ENCODE assay signal across 25 cellular contexts in genomic region chr5:124515494-124516222, GRCh38.
A peak's percentile ranks its signal among the peaks of the same experiment; 100 is the strongest.
DNase-seq lines count a peak whose midpoint lies in the region; ATAC-seq and TF ChIP-seq lines count a peak whose summit lies in the region.
"Had no signal": no experiment of that assay in that cellular context is flagged by ENCODE, and none has a peak within 500 bp of the region (broad histone marks: within the 10 kb centered on the region; RNA-seq: fewer than 3 reads in every experiment).

No MANE protein-coding gene starts in this region.

- POLR2A ChIA-PET in WTC11 (lab: Charles Lee) (no interaction called here), T-cell (lab: Charles Lee) (no interaction called here)

- peaks cover 11% of the 10 kb centered on the region for H3K4me1 Mint-ChIP-seq in WTC11
- H3K4me1 Mint-ChIP-seq in T-cell, result no peaks in the 10 kb centered on the region

- CTCF ChIA-PET in WTC11 (lab: Charles Lee), result no interaction called here
- CTCF ChIA-PET in T-cell (lab: Charles Lee), result no interaction called here

- H3K27ac ChIP-seq in right cardiac atrium (ENCODE audit: low read length), result no peak overlapping the region
- H3K27ac ChIP-seq: BLaER1, SK-N-MC had no signal

- H3K27ac Mint-ChIP-seq in WTC11, result peak overlapping the region; percentile 17; the same call in 1 of the 2 replicates
- H3K27ac Mint-ChIP-seq in T-cell, result no peak overlapping the region
- H3K27ac Mint-ChIP-seq: CD4-positive, alpha-beta T cell; IgD-negative memory B cell had no signal

- no peaks in the 10 kb centered on the region for H3K4me1 ChIP-seq in right cardiac atrium (ENCODE audit: control insufficient read depth, insufficient read depth, low read length)

- TF ChIP-seq CTCF in WTC11 (IDR thresholded peaks at IDR 0.05), result no peak
- no peak for TF ChIP-seq CTCF in foreskin fibroblast (IDR thresholded peaks at IDR 0.05; ENCODE audit: low read depth, low read length)

- no peaks in the 10 kb centered on the region for H3K9me3 ChIP-seq in right cardiac atrium (ENCODE audit: control insufficient read depth, low read length)
- H3K9me3 ChIP-seq: BLaER1 had no signal

- DNase-seq in right cardiac atrium (no peak), Right ventricle myocardium superior (no peak), WTC11 (ENCODE audit: low spot score) (no peak), fibroblast of gingiva (ENCODE audit: low read depth) (peak; percentile 72), sciatic nerve (ENCODE audit: low spot score) (no peak), NCI-H2107 treated with DMSO at 0.1 percent for 48 hours (lab: John Stamatoyannopoulos, UW; ENCODE audit: unreplicated experiment) (no peak), T-cell (no peak), foreskin fibroblast (no peak)
- DNase-seq: ACHN; CD4-positive, alpha-beta T cell; COR-L47; EL; GF-D8; MV-4-11; NCI-H1105 treated with DMSO at 0.1 percent for 48 hours; NCI-H1694 treated with DMSO at 0.1 percent for 48 hours; NCI-H2081 treated with DMSO at 0.1 percent for 48 hours; NCI-H524; PC-3; RPMI8226; SHP77 treated with DMSO at 0.1 percent for 48 hours; SW 1271 had no signal

- H3K27me3 Mint-ChIP-seq in WTC11 (ENCODE audit: low read depth) (no peaks in the 10 kb centered on the region), T-cell (peaks cover 0 to 7% of the 10 kb centered on the region in 2 donors)
- H3K27me3 Mint-ChIP-seq: CD4-positive, alpha-beta T cell had no signal

- 47% methylated on average over 3 of the region's 3 CpGs for WGBS in right cardiac atrium

- intact Hi-C loops in right cardiac atrium (cut with DNase I) (no loop called here), Right ventricle myocardium superior (cut with DNase I) (no loop called here), sciatic nerve (cut with DNase I) (no loop called here)

- H3K9me3 Mint-ChIP-seq in WTC11 (no peaks in the 10 kb centered on the region), T-cell (no peaks in the 10 kb centered on the region)
- H3K9me3 Mint-ChIP-seq: CD4-positive, alpha-beta T cell; IgD-negative memory B cell had no signal

- no peaks in the 10 kb centered on the region for H3K36me3 Mint-ChIP-seq in WTC11
- H3K36me3 Mint-ChIP-seq in T-cell, result no peaks in the 10 kb centered on the region
- H3K36me3 Mint-ChIP-seq: IgD-negative memory B cell had no signal

- H3K27me3 ChIP-seq in right cardiac atrium (ENCODE audit: control insufficient read depth, insufficient read depth), result no peaks in the 10 kb centered on the region
- H3K27me3 ChIP-seq: BLaER1 had no signal

- H3K4me3 ChIP-seq in right cardiac atrium (ENCODE audit: low read length), result no peak overlapping the region
- no peak overlapping the region for H3K4me3 ChIP-seq in foreskin fibroblast (ENCODE audit: low read depth in 1 of 2, low read length in 2 of 2)
- H3K4me3 ChIP-seq: BLaER1, SK-N-MC had no signal

- ATAC-seq in right cardiac atrium, result peak; percentile 51 to 58
- no peak for ATAC-seq in Right ventricle myocardium superior (ENCODE audit: poor library complexity)
- ATAC-seq in WTC11, result no peak
- ATAC-seq in sciatic nerve, result peak; percentile 74
- no peak for ATAC-seq in T-cell (replicated peaks in 1 of 4)
- ATAC-seq: PC-3 had no signal

- H3K4me3 Mint-ChIP-seq in WTC11 (no peak overlapping the region), T-cell (no peak overlapping the region)
- H3K4me3 Mint-ChIP-seq: CD4-positive, alpha-beta T cell; IgD-negative memory B cell had no signal

TF ChIP-seq in WTC11, 78 proteins besides CTCF, POLR2A, EP300 and RAD21:
- TF ChIP-seq ATF6 (CRISPR knock-in tag; IDR thresholded peaks at IDR 0.05), result no peak
- no peak for TF ChIP-seq ZNF263 (CRISPR knock-in tag; IDR thresholded peaks at IDR 0.05; ENCODE audit: low read depth)
- TF ChIP-seq ZMAT4 (CRISPR knock-in tag; IDR thresholded peaks at IDR 0.05), result no peak
- TF ChIP-seq ZNF512 (CRISPR knock-in tag; IDR thresholded peaks at IDR 0.05; ENCODE audit: borderline replicate concordance), result no peak
- TF ChIP-seq FOXJ3 (CRISPR knock-in tag; IDR thresholded peaks at IDR 0.05; ENCODE audit: borderline replicate concordance), result no peak
- no peak for TF ChIP-seq TEAD4 (CRISPR knock-in tag; IDR thresholded peaks at IDR 0.05)
- no peak for TF ChIP-seq NR2C2 (CRISPR knock-in tag; IDR thresholded peaks at IDR 0.05)
- TF ChIP-seq PRRX2 (CRISPR knock-in tag; IDR thresholded peaks at IDR 0.05), result no peak
- no peak for TF ChIP-seq ZNF425 (CRISPR knock-in tag; conservative IDR thresholded peaks at IDR 0.05)
- TF ChIP-seq ZNF671 (CRISPR knock-in tag; IDR thresholded peaks at IDR 0.05), result no peak
- TF ChIP-seq IRF2 (CRISPR knock-in tag; IDR thresholded peaks at IDR 0.05; ENCODE audit: borderline replicate concordance, low read depth), result no peak
- TF ChIP-seq SMAD4 (CRISPR knock-in tag; IDR thresholded peaks at IDR 0.05), result no peak

Comparison
In these comparisons a context has a peak if more than half of its experiments do, and no peak if none do; other contexts are left out.
1. ATAC-seq: peak in right cardiac atrium (2 of 2) and sciatic nerve (single experiment); none in Right ventricle myocardium superior (single experiment), WTC11 (single experiment) and T-cell (0 of 4).